Comparison of ENCODE assay signal across 16 cellular contexts in genomic region chr20:53923745-53924369, GRCh38.
DNase-seq lines count a peak whose midpoint lies in the region; ATAC-seq, FAIRE-seq and TF ChIP-seq lines count a peak whose summit lies in the region.
"Had no signal": no experiment of that assay in that cellular context is flagged by ENCODE, and none has a peak within 500 bp of the region (broad histone marks: within the 10 kb centered on the region; RNA-seq: fewer than 3 reads in every experiment).

No MANE protein-coding gene starts in this region.

- DNase-seq in Calu3 (no peak), NB4 (ENCODE audit: low read depth) (peak; percentile 44), endodermal cell (peak; percentile 51), psoas muscle (no peak), pancreas (no peak), NCI-H1417 treated with DMSO at 0.1 percent for 48 hours (lab: John Stamatoyannopoulos, UW) (no peak)
- DNase-seq in stimulated activated CD4-positive, alpha-beta T cell treated with anti-CD3 and anti-CD28 coated beads, Interleukin-4, amount 100 ng/mL, for 1 hour = no peak
- DNase-seq: activated CD4-positive, alpha-beta T cell treated with anti-CD3 and anti-CD28 coated beads for 4 hours; activated T-cell treated with anti-CD3 and anti-CD28 coated beads, Interleukin-2, amount 50 U/mL, for 4 hours; amygdala; colonic mucosa; DMS153; HCEC 1CT; stimulated activated CD4-positive, alpha-beta T cell treated with anti-CD3 and anti-CD28 coated beads, Interleukin-12 subunit alpha, Interleukin-12 subunit beta, amount 100 ng/mL, for 4 hours; tibial artery had no signal

- TF ChIP-seq CTCF in Calu3 (IDR thresholded peaks at IDR 0.05; ENCODE audit: unreplicated experiment) (no peak), NB4 (IDR thresholded peaks at IDR 0.05; ENCODE audit: low read depth, low read length) (no peak), endodermal cell (conservative IDR thresholded peaks at IDR 0.05) (no peak), psoas muscle (IDR thresholded peaks at IDR 0.05) (no peak), pancreas (IDR thresholded peaks at IDR 0.05) (no peak)

- H3K36me3 ChIP-seq in endodermal cell (ENCODE audit: control insufficient read depth, insufficient read depth, low read length) (no peaks in the 10 kb centered on the region), psoas muscle (ENCODE audit: insufficient read depth in 1 of 2, low read depth in 1 of 2) (no peaks in the 10 kb centered on the region), pancreas (no peaks in the 10 kb centered on the region)
- H3K36me3 ChIP-seq: colonic mucosa, tibial artery had no signal

- H3K36me3 Mint-ChIP-seq in Calu3 (ENCODE audit: insufficient read depth, unreplicated experiment) = peaks cover 8% of the 10 kb centered on the region
- no peaks in the 10 kb centered on the region for H3K36me3 Mint-ChIP-seq in endodermal cell (ENCODE audit: low read depth)

- peak overlapping the region; percentile 56 for H3K27ac Mint-ChIP-seq in Calu3 (ENCODE audit: unreplicated experiment)
- H3K27ac Mint-ChIP-seq in endodermal cell = no peak overlapping the region

- ATAC-seq in psoas muscle = no peak
- ATAC-seq in HG02884 (IDR thresholded peaks at IDR 0.05; ENCODE audit: unreplicated experiment) = no peak
- no peak for ATAC-seq in pancreas
- ATAC-seq: activated T-cell treated with anti-CD3 and anti-CD28 coated beads, Interleukin-2, amount 50 U/mL, for 4 hours had no signal

- no peaks in the 10 kb centered on the region for H3K9me3 Mint-ChIP-seq in Calu3 (ENCODE audit: low read depth, unreplicated experiment)
- H3K9me3 Mint-ChIP-seq in endodermal cell = peaks cover 10% of the 10 kb centered on the region
- H3K9me3 Mint-ChIP-seq: activated T-cell treated with anti-CD3 and anti-CD28 coated beads, Interleukin-2, amount 50 U/mL, for 4 hours had no signal

- H3K4me1 ChIP-seq in endodermal cell (ENCODE audit: control insufficient read depth, insufficient read depth, low read length) = peaks cover 4% of the 10 kb centered on the region
- H3K4me1 ChIP-seq in psoas muscle = no peaks in the 10 kb centered on the region
- peaks cover 0 to 9% (median 5%) of the 10 kb centered on the region in 3 donors for H3K4me1 ChIP-seq in pancreas
- H3K4me1 ChIP-seq: colonic mucosa had no signal

- no TSS peak for BruUV-seq in Calu3 (replicated peaks; lab: Mats Ljungman, UMichigan)

- H3K9me3 ChIP-seq in endodermal cell (ENCODE audit: control insufficient read depth, low read length) (peaks cover 12% of the 10 kb centered on the region), psoas muscle (no peaks in the 10 kb centered on the region), pancreas (no peaks in the 10 kb centered on the region)
- H3K9me3 ChIP-seq: colonic mucosa, tibial artery had no signal

- H3K27ac ChIP-seq in endodermal cell (ENCODE audit: low read depth, low read length) = no peak overlapping the region
- peak overlapping the region; percentile 4 for H3K27ac ChIP-seq in psoas muscle
- H3K27ac ChIP-seq in pancreas = peak overlapping the region in 2 of 4 donors; percentile 42 to 54
- H3K27ac ChIP-seq: tibial artery had no signal

- FAIRE-seq in pancreas (lab: Jason Lieb, UNC) = no peak

- H3K27me3 ChIP-seq in endodermal cell (ENCODE audit: control insufficient read depth, insufficient read depth, low read length, poor library complexity, severe bottlenecking) (no peaks in the 10 kb centered on the region), psoas muscle (ENCODE audit: insufficient read depth in 3 of 3, low read length in 2 of 3) (no peaks in the 10 kb centered on the region), pancreas (no peaks in the 10 kb centered on the region)
- H3K27me3 ChIP-seq: colonic mucosa, tibial artery had no signal

- intact Hi-C loops in Calu3 (cut with micrococcal nuclease; ENCODE audit: unreplicated experiment) (no loop called here), psoas muscle (cut with DNase I) (no loop called here), pancreas (cut with DNase I) (loop anchor here in 1 of 3 donors (10.0 kb wide), 1 partner anchor 349 kb away; no protein-coding TSS in a partner anchor)

- H3K27me3 Mint-ChIP-seq in Calu3 (ENCODE audit: unreplicated experiment) (no peaks in the 10 kb centered on the region), endodermal cell (ENCODE audit: insufficient read depth) (no peaks in the 10 kb centered on the region)

- CTCF ChIA-PET in Calu3 (lab: Charles Lee) = interaction anchor here (0.6 to 3.8 kb wide), 3 partner anchors 9 to 331 kb away, joined by 4 to 19 read pairs (median 7); no protein-coding TSS in a partner anchor

- H3K4me1 Mint-ChIP-seq in Calu3 (ENCODE audit: low read depth, unreplicated experiment) (peaks cover 49% of the 10 kb centered on the region), endodermal cell (peaks cover 18% of the 10 kb centered on the region)

- H3K4me3 Mint-ChIP-seq in Calu3 (ENCODE audit: low read depth, unreplicated experiment) (no peak overlapping the region), endodermal cell (no peak overlapping the region)
- H3K4me3 Mint-ChIP-seq: activated T-cell treated with anti-CD3 and anti-CD28 coated beads, Interleukin-2, amount 50 U/mL, for 4 hours had no signal

- WGBS in endodermal cell (ENCODE audit: insufficient coverage in 1 of 2, insufficient read length in 1 of 2), 2 experiments = 83 to 93% methylated on average over 4 to 6 of the region's 6 CpGs
- WGBS in psoas muscle, 3 donors = 88 to 90% (median 89%) methylated on average over 6 of the region's 6 CpGs
- WGBS in pancreas, 2 donors = 84 to 88% methylated on average over 6 of the region's 6 CpGs

- TF ChIP-seq POLR2A in NB4 (IDR thresholded peaks at IDR 0.05; ENCODE audit: extremely low read depth, insufficient read length) = no peak

- no peak overlapping the region for H3K4me3 ChIP-seq in NB4 (ENCODE audit: low read depth, low read length)
- H3K4me3 ChIP-seq in endodermal cell (ENCODE audit: low read length) = no peak overlapping the region
- no peak overlapping the region for H3K4me3 ChIP-seq in psoas muscle
- no peak overlapping the region for H3K4me3 ChIP-seq in pancreas
- H3K4me3 ChIP-seq: colonic mucosa, tibial artery had no signal

- H3K9ac ChIP-seq in endodermal cell (ENCODE audit: extremely low read depth, low read length, poor library complexity, severe bottlenecking) = no peak overlapping the region

Comparison
In these comparisons a context has a peak if more than half of its experiments do, and no peak if none do; other contexts are left out.
1. DNase-seq: peak in NB4 (single experiment) and endodermal cell (single experiment); none in Calu3 (single experiment), psoas muscle (0 of 2), pancreas (0 of 6), stimulated activated CD4-positive, alpha-beta T cell treated with anti-CD3 and anti-CD28 coated beads, Interleukin-4, amount 100 ng/mL, for 1 hour (single experiment) and NCI-H1417 treated with DMSO at 0.1 percent for 48 hours (single experiment).